ENCODE assay signal across 18 cellular contexts in the genomic region with DNA sequence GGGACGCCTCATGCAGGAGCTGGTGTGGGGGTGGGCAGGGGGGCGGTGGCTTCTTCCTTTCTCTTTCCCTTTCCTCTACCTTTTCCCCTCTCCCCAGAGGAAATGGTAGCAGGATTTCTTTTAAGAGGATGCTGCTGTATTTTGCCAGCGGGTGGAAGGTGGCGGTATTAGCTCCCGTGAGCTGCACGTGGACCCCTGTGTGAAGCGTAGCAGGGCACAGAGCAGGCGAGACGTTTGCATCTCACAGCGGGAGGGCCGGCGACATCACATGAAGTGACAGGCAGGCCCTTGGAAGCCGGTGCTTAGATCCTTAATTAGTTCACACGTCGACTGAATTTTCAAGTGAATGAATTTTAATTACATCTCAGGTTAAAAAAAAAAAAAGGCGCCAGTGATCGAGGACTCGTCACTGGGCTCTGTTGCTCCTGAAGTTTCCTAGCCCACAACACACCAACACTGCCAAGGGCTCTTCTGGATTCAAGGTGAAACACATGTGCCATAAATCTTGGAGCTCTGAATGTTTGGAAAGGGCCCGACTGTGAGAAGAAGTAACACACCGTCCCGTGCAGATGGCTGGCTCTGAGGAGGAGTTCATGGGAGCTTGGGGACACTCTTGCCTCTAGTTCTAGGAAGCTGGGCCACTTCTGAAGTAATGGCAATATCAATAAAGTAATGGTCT. TPM values are rescaled to one million over a fixed set of nuclear protein-coding genes. Genes with fewer than 3 reads are reported as not detected.
DNase-seq lines count a peak whose midpoint lies in the region; ATAC-seq and TF ChIP-seq lines count a peak whose summit lies in the region.
"Had no signal": no experiment of that assay in that cellular context is flagged by ENCODE, and none has a peak within 500 bp of the region (broad histone marks: within the 10 kb centered on the region; RNA-seq: fewer than 3 reads in every experiment).

No MANE protein-coding gene starts in this region.

- CTCF ChIA-PET in IMR-90 (lab: Yijun Ruan, JAX), result no interaction called here

- dilution Hi-C loops in IMR-90 (cut with HindIII; ENCODE audit: low sequenced_read_pairs, unreplicated experiment), result no loop called here

- POLR2A ChIA-PET in IMR-90 (lab: Charles Lee; ENCODE audit: unreplicated experiment), result no interaction called here

- no peaks in the 10 kb centered on the region for H4K20me1 ChIP-seq in IMR-90 (ENCODE audit: insufficient read depth, low read length)

- H3K9ac ChIP-seq in IMR-90 (ENCODE audit: low read depth, low read length) (no peak overlapping the region), mesendoderm (ENCODE audit: low read length) (no peak overlapping the region)
- H3K9ac ChIP-seq: parathyroid adenoma had no signal

- no peak overlapping the region; the same call in 2 of the 3 replicates for H2BK15ac ChIP-seq in IMR-90 (ENCODE audit: low read depth, low read length)
- H2BK15ac ChIP-seq in mesendoderm (replicated peaks; ENCODE audit: low read depth), result no peak overlapping the region

- in situ Hi-C loops in IMR-90 (cut with MboI; ENCODE audit: low sequenced_read_pairs) (no loop called here), astrocyte of the spinal cord (cut with HindIII; ENCODE audit: low sequenced_read_pairs) (no loop called here)

- DNase-seq in DMS 273 treated with DMSO at 0.1 percent for 48 hours (lab: John Stamatoyannopoulos, UW) (peak; percentile 5), IMR-90 (no peak), astrocyte of the spinal cord (ENCODE audit: low read depth, low spot score) (peak; percentile 3), mesendoderm (peak; percentile 73), amygdala (lab: John Stamatoyannopoulos, UW) (no peak), NCI-H1694 treated with DMSO at 0.1 percent for 48 hours (lab: John Stamatoyannopoulos, UW) (no peak), DMS79 treated with DMSO at 0.1 percent for 48 hours (lab: John Stamatoyannopoulos, UW) (no peak)
- DNase-seq: activated T-cell treated with anti-CD3 and anti-CD28 coated beads, Interleukin-2, amount 50 U/mL, for 1 hour; central memory CD4-positive, alpha-beta T cell; effector memory CD4-positive, alpha-beta T cell; Karpas-422; left ventricle myocardium inferior; NCI-H187; NCI-H524; small intestine; thyroid gland had no signal

- H3K79me2 ChIP-seq in mesendoderm (ENCODE audit: control insufficient read depth, insufficient read depth, low read length), result no peaks in the 10 kb centered on the region
- H3K79me2 ChIP-seq: parathyroid adenoma had no signal

- no peak overlapping the region for H3K56ac ChIP-seq in IMR-90 (ENCODE audit: extremely low read depth, insufficient read depth, low read length)
- no peak overlapping the region for H3K56ac ChIP-seq in mesendoderm (ENCODE audit: low read length)

- H3K27ac ChIP-seq in IMR-90 (ENCODE audit: insufficient read depth, low read length), result no peak overlapping the region
- H3K27ac ChIP-seq in mesendoderm (ENCODE audit: low read depth, low read length), result no peak overlapping the region
- H3K27ac ChIP-seq: left ventricle myocardium inferior, parathyroid adenoma, thyroid gland had no signal

- H3K36me3 ChIP-seq in IMR-90 (ENCODE audit: control insufficient read depth, insufficient read depth, low read length), result peaks cover 3% of the 10 kb centered on the region; the same call in 1 of the 2 replicates
- no peaks in the 10 kb centered on the region for H3K36me3 ChIP-seq in mesendoderm (ENCODE audit: control insufficient read depth, insufficient read depth, low read length)
- H3K36me3 ChIP-seq: thyroid gland had no signal

- H3K9me3 ChIP-seq in IMR-90 (ENCODE audit: control insufficient read depth, insufficient read depth, low read length), result no peaks in the 10 kb centered on the region
- H3K9me3 ChIP-seq: left ventricle myocardium inferior, thyroid gland had no signal

- BruUV-seq in IMR-90 (replicated peaks; lab: Mats Ljungman, UMichigan), result no TSS peak

- H4K5ac ChIP-seq in IMR-90 (ENCODE audit: low read depth, low read length), result no peak overlapping the region
- H4K5ac ChIP-seq in mesendoderm (ENCODE audit: low read length), result no peak overlapping the region

- peak overlapping the region; percentile 12 for H2AK9ac ChIP-seq in IMR-90 (replicated peaks; ENCODE audit: low read depth, low read length, poor library complexity)

- no peaks in the 10 kb centered on the region for H3K79me1 ChIP-seq in IMR-90 (ENCODE audit: low read depth in 1 of 2, low read length in 2 of 2)
- H3K79me1 ChIP-seq in mesendoderm (ENCODE audit: low read length), result no peaks in the 10 kb centered on the region

- H2AK5ac ChIP-seq in IMR-90 (ENCODE audit: low read depth, low read length) (no peak overlapping the region), mesendoderm (ENCODE audit: low read length) (no peak overlapping the region)

- H3K18ac ChIP-seq in IMR-90 (ENCODE audit: low read depth, low read length) (no peak overlapping the region), mesendoderm (ENCODE audit: low read length) (no peak overlapping the region)

- H3K4me1 ChIP-seq in IMR-90 (ENCODE audit: control insufficient read depth, insufficient read depth, low read length), result no peaks in the 10 kb centered on the region; the same call in 1 of the 2 replicates
- peaks cover 5% of the 10 kb centered on the region for H3K4me1 ChIP-seq in mesendoderm (ENCODE audit: control insufficient read depth, low read depth, low read length)
- H3K4me1 ChIP-seq: parathyroid adenoma, thyroid gland had no signal

- 0 out of 2 replicates have a peak overlapping the region, but pooled peaks have one; percentile 52 for H3K14ac ChIP-seq in IMR-90 (replicated peaks; ENCODE audit: low read depth, low read length)

- 58% methylated on average over 4 of the region's 21 CpGs; no CpG with 5 or more reads in 1 of the 2 experiments for WGBS in IMR-90 (ENCODE audit: extremely low coverage in 2 of 2, insufficient read length in 1 of 2), 2 experiments
- WGBS in mesendoderm (ENCODE audit: extremely low coverage, insufficient coverage, low lambda C conversion rate), result no CpG with 5 or more reads among the region's 21 CpGs

- H2AFZ ChIP-seq in IMR-90 (replicated peaks; ENCODE audit: low read length, poor library complexity), result peak overlapping the region; percentile 54
- H2AFZ ChIP-seq: parathyroid adenoma had no signal

- H3K4ac ChIP-seq in IMR-90 (ENCODE audit: low read depth, low read length) (no peak overlapping the region), mesendoderm (ENCODE audit: low read depth, low read length) (no peak overlapping the region)

- H3K23ac ChIP-seq in IMR-90 (ENCODE audit: low read depth, low read length), result no peak overlapping the region
- H3K23ac ChIP-seq in mesendoderm (ENCODE audit: low read length), result no peak overlapping the region

- H2BK120ac ChIP-seq in IMR-90 (ENCODE audit: low read depth, low read length) (no peak overlapping the region), mesendoderm (ENCODE audit: low read depth, low read length) (no peak overlapping the region)

- no peak overlapping the region for H3K4me3 ChIP-seq in IMR-90 (ENCODE audit: insufficient read depth, low read depth, low read length)
- no peak overlapping the region for H3K4me3 ChIP-seq in astrocyte of the spinal cord (ENCODE audit: low read depth, low read length)
- no peak overlapping the region for H3K4me3 ChIP-seq in mesendoderm (ENCODE audit: low read length)
- H3K4me3 ChIP-seq: left ventricle myocardium inferior, thyroid gland had no signal

- intact Hi-C loops in IMR-90 (cut with micrococcal nuclease), result no loop called here

- peaks cover 5% of the 10 kb centered on the region; the same call in 1 of the 2 replicates for H3K9me1 ChIP-seq in IMR-90 (ENCODE audit: insufficient read depth, low read length)

- H3K27me3 ChIP-seq in IMR-90 (ENCODE audit: control insufficient read depth, insufficient read depth, low read length) (no peaks in the 10 kb centered on the region), mesendoderm (ENCODE audit: insufficient read depth, low read length, poor library complexity) (no peaks in the 10 kb centered on the region)
- H3K27me3 ChIP-seq: thyroid gland had no signal

- H2BK20ac ChIP-seq in IMR-90 (ENCODE audit: low read depth, low read length), result peak overlapping the region; percentile 73; the same call in 1 of the 2 replicates

- no peak for TF ChIP-seq CTCF in IMR-90 (conservative IDR thresholded peaks at IDR 0.05; ENCODE audit: low read depth, low read length)
- no peak for TF ChIP-seq CTCF in astrocyte of the spinal cord (IDR thresholded peaks at IDR 0.05; ENCODE audit: low read depth, low read length)

- TF ChIP-seq RAD21 in IMR-90 (IDR thresholded peaks at IDR 0.05; ENCODE audit: low read length), result no peak

- ATAC-seq in IMR-90 (ENCODE audit: low read depth), result no peak; the same call in 1 of the 2 replicates
- no peak for ATAC-seq in GM18505 (IDR thresholded peaks at IDR 0.05; ENCODE audit: unreplicated experiment)

- no peak overlapping the region; a peak in 1 of 4 replicates for H4K8ac ChIP-seq in IMR-90 (ENCODE audit: low read depth in 2 of 2, low read length in 2 of 2)
- H4K8ac ChIP-seq in mesendoderm (ENCODE audit: low read depth, low read length), result no peak overlapping the region

- TF ChIP-seq POLR2A in IMR-90 (IDR thresholded peaks at IDR 0.05; ENCODE audit: low read depth, low read length) (no peak), GM18505 (IDR thresholded peaks at IDR 0.05; ENCODE audit: borderline replicate concordance, extremely low read depth, insufficient read depth, insufficient read length) (no peak)

- H2BK5ac ChIP-seq in IMR-90 (ENCODE audit: low read depth, low read length, poor library complexity, severe bottlenecking), result no peak overlapping the region
- no peak overlapping the region for H2BK5ac ChIP-seq in mesendoderm (ENCODE audit: low read length)

- H3K4me2 ChIP-seq in IMR-90 (ENCODE audit: low read depth, low read length), result no peak overlapping the region
- no peak overlapping the region for H3K4me2 ChIP-seq in mesendoderm (ENCODE audit: low read length)

- H4K91ac ChIP-seq in IMR-90 (ENCODE audit: insufficient read depth, low read depth, low read length), result no peak overlapping the region

TF ChIP-seq in IMR-90, 13 proteins besides CTCF, POLR2A, EP300 and RAD21 (continues in another document):
- no peak for TF ChIP-seq NFE2L2 (IDR thresholded peaks at IDR 0.05; ENCODE audit: low read depth, low read length)
- TF ChIP-seq RCOR1 (IDR thresholded peaks at IDR 0.05; ENCODE audit: insufficient replicate concordance, low read length), result no peak
- TF ChIP-seq CEBPB (IDR thresholded peaks at IDR 0.05; ENCODE audit: low read depth, low read length), result no peak
- TF ChIP-seq, protein P1, sequence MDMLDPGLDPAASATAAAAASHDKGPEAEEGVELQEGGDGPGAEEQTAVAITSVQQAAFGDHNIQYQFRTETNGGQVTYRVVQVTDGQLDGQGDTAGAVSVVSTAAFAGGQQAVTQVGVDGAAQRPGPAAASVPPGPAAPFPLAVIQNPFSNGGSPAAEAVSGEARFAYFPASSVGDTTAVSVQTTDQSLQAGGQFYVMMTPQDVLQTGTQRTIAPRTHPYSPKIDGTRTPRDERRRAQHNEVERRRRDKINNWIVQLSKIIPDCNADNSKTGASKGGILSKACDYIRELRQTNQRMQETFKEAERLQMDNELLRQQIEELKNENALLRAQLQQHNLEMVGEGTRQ (IDR thresholded peaks at IDR 0.05; ENCODE audit: low read depth, low read length), result no peak

RNA-seq across cellular contexts. Expression of a gene that starts 45.8 kb away (rescaled TPM):
- 0.56 and 0.72 TPM in 2 replicates for total RNA-seq in IMR-90 (2012; rRNA removed)
- 0.39 and 0.95 TPM in 2 replicates for polyA plus RNA-seq in IMR-90 (2012; rRNA removed)
- 0.03 and 0.16 TPM in 2 replicates for polyA plus RNA-seq in IMR-90 (2012; cell fraction: cytosol; rRNA removed)
- 1.1 and 2.5 TPM in 2 replicates for polyA plus RNA-seq in IMR-90 (2012; cell fraction: nucleus; rRNA removed; ENCODE audit: low replicate concordance)
- polyA plus RNA-seq in mesendoderm (2013, experiment 1 of 2), result 7.3 TPM
- 8.5 TPM for polyA plus RNA-seq in mesendoderm (2013, experiment 2 of 2)

Comparison
In these comparisons a context has a peak if more than half of its experiments do, and no peak if none do; other contexts are left out.
1. DNase-seq: peak in DMS 273 treated with DMSO at 0.1 percent for 48 hours (single experiment), astrocyte of the spinal cord (single experiment) and mesendoderm (single experiment); none in IMR-90 (single experiment), amygdala (0 of 56), NCI-H1694 treated with DMSO at 0.1 percent for 48 hours (single experiment) and DMS79 treated with DMSO at 0.1 percent for 48 hours (single experiment).